ENCODE assay signal across 1 cellular context in the genomic region with DNA sequence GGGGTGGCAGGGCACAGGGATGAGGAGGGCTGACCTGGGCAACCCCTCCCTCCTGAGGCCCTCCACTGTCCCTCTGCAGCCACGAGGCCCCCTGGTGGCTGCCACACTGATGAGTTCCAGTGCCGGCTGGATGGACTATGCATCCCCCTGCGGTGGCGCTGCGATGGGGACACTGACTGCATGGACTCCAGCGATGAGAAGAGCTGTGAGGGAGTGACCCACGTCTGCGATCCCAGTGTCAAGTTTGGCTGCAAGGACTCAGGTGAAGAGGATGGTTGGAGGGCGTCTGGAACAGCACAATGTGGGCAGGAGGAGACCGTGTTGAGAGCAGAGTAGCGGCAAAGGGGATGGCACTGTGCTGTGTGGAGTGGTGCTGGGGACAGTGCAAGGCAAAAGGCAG.
TF ChIP-seq lines count a peak whose summit lies in the region.

No MANE protein-coding gene starts in this region.

TF ChIP-seq in IMR-90, 13 proteins besides CTCF, POLR2A, EP300 and RAD21:
- TF ChIP-seq MAZ (IDR thresholded peaks at IDR 0.05; ENCODE audit: borderline replicate concordance, low read depth, low read length) (no peak), SMC3 (IDR thresholded peaks at IDR 0.05; ENCODE audit: low read depth, low read length) (peak; percentile 56; the same call in 1 of the 2 replicates)
